ENCODE assay signal across 8 cellular contexts in genomic region chr1:88736633-88737248, GRCh38. TPM values are rescaled to one million over a fixed set of nuclear protein-coding genes. Genes with fewer than 3 reads are reported as not detected.
DNase-seq lines count a peak whose midpoint lies in the region; ATAC-seq and TF ChIP-seq lines count a peak whose summit lies in the region.

No MANE protein-coding gene starts in this region.

- no peak overlapping the region for H3K27ac Mint-ChIP-seq in natural killer cell

- no peak overlapping the region for H3K4me3 Mint-ChIP-seq in natural killer cell

- no peaks in the 10 kb centered on the region for H3K27me3 Mint-ChIP-seq in natural killer cell (ENCODE audit: low read depth in 2 of 2)

- H3K4me3 ChIP-seq in cardiac fibroblast (replicated peaks in 1 of 2; ENCODE audit: low read depth in 2 of 2, low read length in 2 of 2) = no peak overlapping the region

- intact Hi-C loops in natural killer cell (cut with micrococcal nuclease) = no loop called here

- H3K9me3 Mint-ChIP-seq in natural killer cell = peaks cover 5% of the 10 kb centered on the region in 2 donors

- ATAC-seq in natural killer cell (peak; percentile 46 to 62 (median 60)), HG03342 (IDR thresholded peaks at IDR 0.05; ENCODE audit: unreplicated experiment) (no peak), GM21619 (IDR thresholded peaks at IDR 0.05; ENCODE audit: unreplicated experiment) (no peak)

- H3K4me1 Mint-ChIP-seq in natural killer cell = peaks cover 27 to 34% of the 10 kb centered on the region in 2 donors

- TF ChIP-seq CTCF in cardiac fibroblast (IDR thresholded peaks at IDR 0.05; ENCODE audit: low read depth, low read length) = peak; percentile 80
- TF ChIP-seq CTCF in natural killer cell (IDR thresholded peaks at IDR 0.05) = no peak

- H3K36me3 Mint-ChIP-seq in natural killer cell = peaks cover 13% of the 10 kb centered on the region

- DNase-seq in activated T-cell treated with anti-CD3 and anti-CD28 coated beads for 48 hours (ENCODE audit: low read depth) (peak; percentile 21), NCI-H460 (ENCODE audit: extremely low read depth, low read depth) (peak; percentile 8), cardiac fibroblast (ENCODE audit: low read depth in 2 of 2) (peak; percentile 62 to 67), natural killer cell (no peak), NCI-H1417 (lab: John Stamatoyannopoulos, UW) (no peak)
- no peak for DNase-seq in activated T-cell treated with anti-CD3 and anti-CD28 coated beads, Interleukin-2, amount 50 U/mL, for 1 hour

RNA-seq across cellular contexts. Expression of gene PKN2, which starts 52.7 kb away (rescaled TPM):
- total RNA-seq in NCI-H460 (2014; rRNA removed; shearing (Covaris generic)) = 29.9 and 31.0 TPM in 2 replicates
- polyA plus RNA-seq in NCI-H460 (2014; cell fraction: nucleus; rRNA removed) = 20.4 and 33.8 TPM in 2 replicates
- 10 to 100 TPM; 40.8 to 50.1 (median 47.2) TPM for total RNA-seq in natural killer cell

Comparison
In these comparisons a context has a peak if more than half of its experiments do, and no peak if none do; other contexts are left out.
1. DNase-seq: peak in activated T-cell treated with anti-CD3 and anti-CD28 coated beads for 48 hours (single experiment), NCI-H460 (single experiment) and cardiac fibroblast (2 of 2); none in activated T-cell treated with anti-CD3 and anti-CD28 coated beads, Interleukin-2, amount 50 U/mL, for 1 hour (single experiment), natural killer cell (single experiment) and NCI-H1417 (0 of 3).
2. ATAC-seq: peak in natural killer cell (3 of 3); none in HG03342 (single experiment) and GM21619 (single experiment).